13 cellular contexts compared by ENCODE assay signal in the genomic region with DNA sequence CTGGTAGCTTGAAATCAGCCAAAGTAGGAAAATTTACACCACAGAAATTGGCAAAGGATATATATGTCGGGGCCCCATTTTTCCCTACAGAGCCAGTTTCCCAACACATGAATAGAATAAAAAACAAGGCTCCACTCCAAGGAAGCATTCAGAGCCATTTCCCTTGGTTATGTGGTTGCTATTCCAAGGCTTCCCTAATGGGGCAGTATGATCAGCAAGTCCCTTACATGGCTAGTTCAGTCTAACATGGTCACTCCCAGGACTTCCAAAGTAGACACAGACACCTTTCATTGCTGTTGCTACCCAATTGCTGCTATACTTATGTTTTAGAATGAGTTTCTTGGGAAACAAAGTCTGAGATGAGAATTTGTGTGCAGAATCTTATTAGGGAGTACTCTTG.
DNase-seq lines count a peak whose midpoint lies in the region; ATAC-seq and TF ChIP-seq lines count a peak whose summit lies in the region.
"Had no signal": no experiment of that assay in that cellular context is flagged by ENCODE, and none has a peak within 500 bp of the region (broad histone marks: within the 10 kb centered on the region; RNA-seq: fewer than 3 reads in every experiment).

No MANE protein-coding gene starts in this region.

- no peaks in the 10 kb centered on the region for H3K9me2 ChIP-seq in PC-3 (replicated peaks; ENCODE audit: low read length)

- H3K4me3 Mint-ChIP-seq in effector memory CD8-positive, alpha-beta T cell, result no peak overlapping the region
- H3K4me3 Mint-ChIP-seq: T-helper 1 cell treated with Interleukin-12 subunit alpha and Interleukin-12 subunit beta and Interleukin-4 antibody, amounts not matched to agents 30 μg/mL and 1 μg/mL, for 36 hours had no signal

- no peaks in the 10 kb centered on the region for H3K36me3 ChIP-seq in BJ (ENCODE audit: control insufficient read depth, insufficient read depth, low read length)
- H3K36me3 ChIP-seq in H7 (replicated peaks; ENCODE audit: control insufficient read depth, insufficient read depth, low read length), result no peaks in the 10 kb centered on the region
- no peaks in the 10 kb centered on the region for H3K36me3 ChIP-seq in PC-3 (ENCODE audit: low read depth, low read length)
- H3K36me3 ChIP-seq: gastrocnemius medialis had no signal

- H3K9me3 ChIP-seq in PC-3 (ENCODE audit: low read length), result no peaks in the 10 kb centered on the region
- H3K9me3 ChIP-seq: gastrocnemius medialis had no signal

- POLR2A ChIA-PET in BJ (lab: Charles Lee) (no interaction called here), PC-3 (lab: Charles Lee; ENCODE audit: unreplicated experiment) (no interaction called here)

- no peaks in the 10 kb centered on the region for H4K20me1 ChIP-seq in PC-3 (ENCODE audit: low read length)

- no peak overlapping the region for H2AFZ ChIP-seq in PC-3 (ENCODE audit: low read length)

- no peak overlapping the region for H3K4me2 ChIP-seq in PC-3 (ENCODE audit: low read length)

- no peaks in the 10 kb centered on the region for H3K27me3 Mint-ChIP-seq in effector memory CD8-positive, alpha-beta T cell

- H3K9me3 Mint-ChIP-seq in effector memory CD8-positive, alpha-beta T cell, result no peaks in the 10 kb centered on the region
- H3K9me3 Mint-ChIP-seq: T-helper 1 cell treated with Interleukin-12 subunit alpha and Interleukin-12 subunit beta and Interleukin-4 antibody, amounts not matched to agents 30 μg/mL and 1 μg/mL, for 36 hours had no signal

- no peak overlapping the region for H3K27ac Mint-ChIP-seq in effector memory CD8-positive, alpha-beta T cell
- H3K27ac Mint-ChIP-seq: T-helper 1 cell treated with Interleukin-12 subunit alpha and Interleukin-12 subunit beta and Interleukin-4 antibody, amounts not matched to agents 30 μg/mL and 1 μg/mL, for 36 hours had no signal

- no peaks in the 10 kb centered on the region; the same call in 1 of the 2 replicates for H3K27me3 ChIP-seq in BJ (ENCODE audit: control insufficient read depth, insufficient read depth, low read length)
- H3K27me3 ChIP-seq in H7 (ENCODE audit: control insufficient read depth, insufficient read depth, low read length), result no peaks in the 10 kb centered on the region
- no peaks in the 10 kb centered on the region for H3K27me3 ChIP-seq in PC-3 (ENCODE audit: low read length)
- H3K27me3 ChIP-seq: gastrocnemius medialis had no signal

- no peak overlapping the region for H3K9ac ChIP-seq in PC-3 (ENCODE audit: low read length)

- H3K4me3 ChIP-seq in BJ (ENCODE audit: low read depth, low read length), result no peak overlapping the region
- no peak overlapping the region for H3K4me3 ChIP-seq in H7 (ENCODE audit: insufficient read depth, low read depth, low read length)
- H3K4me3 ChIP-seq in PC-3 (ENCODE audit: low read length), result no peak overlapping the region
- H3K4me3 ChIP-seq in foreskin fibroblast (ENCODE audit: low read depth in 1 of 2, low read length in 2 of 2), result no peak overlapping the region
- H3K4me3 ChIP-seq: gastrocnemius medialis had no signal

- peak; percentile 15; the same call in 1 of the 2 replicates for TF ChIP-seq CTCF in BJ (IDR thresholded peaks at IDR 0.05; ENCODE audit: insufficient read depth, low read depth, low read length)
- TF ChIP-seq CTCF in PC-3 (conservative IDR thresholded peaks at IDR 0.05; ENCODE audit: low read depth, low read length), result peak; percentile 53
- TF ChIP-seq CTCF in foreskin fibroblast (IDR thresholded peaks at IDR 0.05; ENCODE audit: low read depth, low read length), result peak; percentile 18

- H3K79me2 ChIP-seq in PC-3 (ENCODE audit: low read length), result no peaks in the 10 kb centered on the region

- CTCF ChIA-PET in BJ (lab: Yijun Ruan, JAX) (interaction anchor here (0.7 kb wide), 1 partner anchor 1911 kb away, joined by 3 read pairs; no protein-coding TSS in a partner anchor), PC-3 (lab: Charles Lee) (no interaction called here)

- BruUV-seq in PC-3 (replicated peaks; lab: Mats Ljungman, UMichigan), result no TSS peak

- peaks cover 2 to 4% of the 10 kb centered on the region in 2 donors for H3K4me1 Mint-ChIP-seq in effector memory CD8-positive, alpha-beta T cell (ENCODE audit: low read depth in 2 of 2)

- ATAC-seq in PC-3, result no peak
- no peak for ATAC-seq in effector memory CD8-positive, alpha-beta T cell (replicated peaks)
- ATAC-seq: gastrocnemius medialis had no signal

- H3K27ac ChIP-seq in PC-3 (ENCODE audit: low read length), result no peak overlapping the region
- H3K27ac ChIP-seq in caudate nucleus (ENCODE audit: low read depth, low read length), result no peak overlapping the region
- H3K27ac ChIP-seq: gastrocnemius medialis had no signal

- no peaks in the 10 kb centered on the region for H3F3A ChIP-seq in PC-3 (ENCODE audit: low read length, unreplicated experiment)

- DNase-seq in BJ (ENCODE audit: low read depth) (no peak), H7 (peak; percentile 66), PC-3 (peak; percentile 32), foreskin fibroblast (no peak), caudate nucleus (lab: John Stamatoyannopoulos, UW) (no peak), NCI-H446 treated with DMSO at 0.1 percent for 48 hours (lab: John Stamatoyannopoulos, UW) (no peak), medulla oblongata (ENCODE audit: extremely low spot score) (no peak)
- no peak for DNase-seq in effector memory CD8-positive, alpha-beta T cell
- DNase-seq: activated CD8-positive, alpha-beta memory T cell treated with anti-CD3 and anti-CD28 coated beads, Interleukin-2, amount 50 U/mL, for 48 hours; gastrocnemius medialis; NCI-H446; small intestine had no signal

- no peaks in the 10 kb centered on the region for H3K36me3 Mint-ChIP-seq in effector memory CD8-positive, alpha-beta T cell (ENCODE audit: insufficient read depth)

- intact Hi-C loops in PC-3 (cut with micrococcal nuclease), result no loop called here

- H3K4me1 ChIP-seq in PC-3 (ENCODE audit: insufficient read depth, low read length), result no peaks in the 10 kb centered on the region
- H3K4me1 ChIP-seq: gastrocnemius medialis had no signal

Comparison
In these comparisons a context has a peak if more than half of its experiments do, and no peak if none do; other contexts are left out.
1. DNase-seq: peak in H7 (single experiment) and PC-3 (single experiment); none in BJ (single experiment), foreskin fibroblast (0 of 2), effector memory CD8-positive, alpha-beta T cell (0 of 3), caudate nucleus (0 of 61), NCI-H446 treated with DMSO at 0.1 percent for 48 hours (single experiment) and medulla oblongata (single experiment).
2. Peak in every context shown above with its lines, with median percentiles within 50 percentile points of each other: CTCF ChIP-seq.